Comparison of ENCODE assay signal across 10 cellular contexts in genomic region chr10:35236739-35237138, GRCh38.
DNase-seq lines count a peak whose midpoint lies in the region; ATAC-seq and TF ChIP-seq lines count a peak whose summit lies in the region.
"Had no signal": no experiment of that assay in that cellular context is flagged by ENCODE, and none has a peak within 500 bp of the region (broad histone marks: within the 10 kb centered on the region; RNA-seq: fewer than 3 reads in every experiment).

No MANE protein-coding gene starts in this region.

- H2BK20ac ChIP-seq in H9 (ENCODE audit: low read depth, low read length, poor library complexity, severe bottlenecking): no peak overlapping the region

- no peak overlapping the region for H3K18ac ChIP-seq in H9 (ENCODE audit: insufficient read length, low read depth, low read length)

- no peak overlapping the region for H3K14ac ChIP-seq in H9 (ENCODE audit: insufficient read depth, low read length)

- H2BK12ac ChIP-seq in H9 (ENCODE audit: insufficient read length, low read depth, low read length): no peak overlapping the region

- H3K4me3 Mint-ChIP-seq in H9: no peak overlapping the region

- H2AFZ ChIP-seq in H9 (ENCODE audit: low read length): no peak overlapping the region

- no peak overlapping the region for H2AK5ac ChIP-seq in H9 (ENCODE audit: insufficient read length, low read length)

- WGBS in H9 (ENCODE audit: extremely low coverage, insufficient read length, low lambda C conversion rate): no CpG with 5 or more reads among the region's 3 CpGs

- no peak overlapping the region for H4K8ac ChIP-seq in H9 (replicated peaks; ENCODE audit: insufficient read length, low read depth, low read length)

- H3K4me3 ChIP-seq in AG09309 (ENCODE audit: control insufficient read depth, low read depth, low read length): no peak overlapping the region

- no peaks in the 10 kb centered on the region for H3K79me2 ChIP-seq in H9 (ENCODE audit: insufficient read depth, low read length)

- H3K4me2 ChIP-seq in H9 (ENCODE audit: insufficient read depth, insufficient read length, low read length): no peak overlapping the region

- no peaks in the 10 kb centered on the region for H3K9me3 ChIP-seq in H9 (ENCODE audit: control insufficient read depth, low read depth, low read length)

- H3K23ac ChIP-seq in H9 (ENCODE audit: insufficient read length, low read depth, low read length): no peak overlapping the region

- no peak overlapping the region for H3K4ac ChIP-seq in H9 (ENCODE audit: low read depth, low read length)

- TF ChIP-seq CTCF in AG09309 (IDR thresholded peaks at IDR 0.05; ENCODE audit: control insufficient read depth, insufficient read depth, low read depth, low read length, missing control alignments) (peak; percentile 30), H9 (conservative IDR thresholded peaks at IDR 0.05) (peak; percentile 59)

- peaks cover 0 to 3% of the 10 kb centered on the region in 2 experiments; a peak in 1 of 4 replicates for H3K4me1 Mint-ChIP-seq in H9

- no peak overlapping the region for H3K56ac ChIP-seq in H9 (ENCODE audit: insufficient read length, low read depth, low read length)

- no peaks in the 10 kb centered on the region for H3K4me1 ChIP-seq in H9 (ENCODE audit: insufficient read depth, low read length)

- H3T11ph ChIP-seq in H9 (ENCODE audit: low read length): no peak overlapping the region

- H2BK5ac ChIP-seq in H9 (ENCODE audit: insufficient read length, low read length): no peak overlapping the region

- no peak overlapping the region for H3K27ac ChIP-seq in H9 (ENCODE audit: insufficient read length, low read depth, low read length)

- H3K9ac ChIP-seq in H9 (ENCODE audit: extremely low read depth, insufficient read length, low read length): no peak overlapping the region

- H3K27me3 Mint-ChIP-seq in H9 (ENCODE audit: low read depth): no peaks in the 10 kb centered on the region

- H4K91ac ChIP-seq in H9 (ENCODE audit: insufficient read length, low read depth, low read length): no peak overlapping the region

- no peaks in the 10 kb centered on the region for H3K27me3 ChIP-seq in H9 (ENCODE audit: insufficient read depth, low read length)

- no peak for ATAC-seq in GM19395 (IDR thresholded peaks at IDR 0.05; ENCODE audit: unreplicated experiment)

- H2BK15ac ChIP-seq in H9 (ENCODE audit: low read depth, low read length): no peak overlapping the region

- no peaks in the 10 kb centered on the region for H3K23me2 ChIP-seq in H9 (ENCODE audit: insufficient read length, low read depth, low read length, poor library complexity, severe bottlenecking)

- H4K5ac ChIP-seq in H9 (ENCODE audit: insufficient read length, low read depth, low read length): no peak overlapping the region

- H3K36me3 Mint-ChIP-seq in H9 (ENCODE audit: insufficient read depth in 1 of 3, low read depth in 3 of 3): no peaks in the 10 kb centered on the region

- H2BK120ac ChIP-seq in H9 (ENCODE audit: low read depth, low read length, poor library complexity, severe bottlenecking): no peak overlapping the region

- DNase-seq in AG09309 (ENCODE audit: low read depth) (no peak), H9 (no peak), T1000 (lab: John Stamatoyannopoulos, UW) (peak; percentile 42), hepatic stellate cell (ENCODE audit: low spot score) (peak; percentile 24), HPDE6-E6E7 (ENCODE audit: extremely low spot score) (no peak), NCI-H2196 treated with DMSO at 0.1 percent for 48 hours (lab: John Stamatoyannopoulos, UW; ENCODE audit: unreplicated experiment) (no peak)
- no peak for DNase-seq in activated CD8-positive, alpha-beta memory T cell treated with anti-CD3 and anti-CD28 coated beads, Interleukin-2, amount 50 U/mL, for 4 hours
- DNase-seq: small intestine; stimulated activated naive CD4-positive, alpha-beta T cell treated with Interleukin-2 at 50 U/mL for 16 hours had no signal

- H3K27ac Mint-ChIP-seq in H9: no peak overlapping the region

- no peaks in the 10 kb centered on the region for H4K20me1 ChIP-seq in H9 (ENCODE audit: control insufficient read depth, insufficient read depth, insufficient read length)

- H3K9me3 Mint-ChIP-seq in H9: no peaks in the 10 kb centered on the region

- no peaks in the 10 kb centered on the region for H3K79me1 ChIP-seq in H9 (ENCODE audit: insufficient read depth, low read depth, low read length, poor library complexity, severe bottlenecking)

Comparison
In these comparisons a context has a peak if more than half of its experiments do, and no peak if none do; other contexts are left out.
1. DNase-seq: peak in T1000 (single experiment) and hepatic stellate cell (single experiment); none in AG09309 (single experiment), H9 (single experiment), HPDE6-E6E7 (single experiment), NCI-H2196 treated with DMSO at 0.1 percent for 48 hours (single experiment) and activated CD8-positive, alpha-beta memory T cell treated with anti-CD3 and anti-CD28 coated beads, Interleukin-2, amount 50 U/mL, for 4 hours (single experiment).